In the genomic region with DNA sequence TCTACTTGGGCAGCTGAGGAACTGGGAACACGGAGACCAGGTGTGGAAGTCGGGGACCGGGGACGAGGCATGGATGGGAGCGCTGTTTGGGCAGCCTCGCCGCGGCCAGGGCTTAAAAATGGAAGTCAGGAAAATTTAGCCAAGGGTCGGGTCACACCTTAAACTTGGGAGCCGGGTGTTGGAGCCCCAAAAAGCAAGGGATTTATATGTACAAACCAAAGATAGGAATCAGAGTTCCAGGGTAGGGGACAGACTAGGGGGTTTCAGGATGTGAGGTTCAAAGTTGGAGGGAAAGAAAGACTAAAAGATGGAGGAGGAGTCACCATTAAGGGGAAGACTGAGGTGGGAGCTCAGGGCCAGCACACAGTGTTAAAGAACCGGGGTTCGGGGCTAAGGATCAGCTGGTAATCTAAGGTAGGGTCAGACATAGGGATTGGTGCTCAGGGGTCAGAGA, we compare ENCODE assay signal across 1 cellular context.
TF ChIP-seq lines count a peak whose summit lies in the region.

No MANE protein-coding gene starts in this region.

TF ChIP-seq in K562, 482 proteins besides CTCF, POLR2A, EP300 and RAD21:
- TF ChIP-seq SMARCE1 (IDR thresholded peaks at IDR 0.05) (peak; percentile 23; the same call in 1 of the 2 replicates), ZBED1 (IDR thresholded peaks at IDR 0.05) (no peak), RUNX1 (IDR thresholded peaks at IDR 0.05; ENCODE audit: low read depth) (no peak), ZNF431 (CRISPR knock-in tag; IDR thresholded peaks at IDR 0.05) (0 out of 2 replicates have a peak, but pooled peaks have one; percentile 33)
- TF ChIP-seq, protein P1, sequence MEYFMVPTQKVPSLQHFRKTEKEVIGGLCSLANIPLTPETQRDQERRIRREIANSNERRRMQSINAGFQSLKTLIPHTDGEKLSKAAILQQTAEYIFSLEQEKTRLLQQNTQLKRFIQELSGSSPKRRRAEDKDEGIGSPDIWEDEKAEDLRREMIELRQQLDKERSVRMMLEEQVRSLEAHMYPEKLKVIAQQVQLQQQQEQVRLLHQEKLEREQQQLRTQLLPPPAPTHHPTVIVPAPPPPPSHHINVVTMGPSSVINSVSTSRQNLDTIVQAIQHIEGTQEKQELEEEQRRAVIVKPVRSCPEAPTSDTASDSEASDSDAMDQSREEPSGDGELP (CRISPR knock-in tag; IDR thresholded peaks at IDR 0.05; ENCODE audit: borderline replicate concordance) = 0 out of 2 replicates have a peak, but pooled peaks have one; percentile 11
- TF ChIP-seq, protein P2, sequence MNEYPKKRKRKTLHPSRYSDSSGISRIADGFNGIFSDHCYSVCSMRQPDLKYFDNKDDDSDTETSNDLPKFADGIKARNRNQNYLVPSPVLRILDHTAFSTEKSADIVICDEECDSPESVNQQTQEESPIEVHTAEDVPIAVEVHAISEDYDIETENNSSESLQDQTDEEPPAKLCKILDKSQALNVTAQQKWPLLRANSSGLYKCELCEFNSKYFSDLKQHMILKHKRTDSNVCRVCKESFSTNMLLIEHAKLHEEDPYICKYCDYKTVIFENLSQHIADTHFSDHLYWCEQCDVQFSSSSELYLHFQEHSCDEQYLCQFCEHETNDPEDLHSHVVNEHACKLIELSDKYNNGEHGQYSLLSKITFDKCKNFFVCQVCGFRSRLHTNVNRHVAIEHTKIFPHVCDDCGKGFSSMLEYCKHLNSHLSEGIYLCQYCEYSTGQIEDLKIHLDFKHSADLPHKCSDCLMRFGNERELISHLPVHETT (CRISPR knock-in tag; conservative IDR thresholded peaks at IDR 0.05 in 1 of 2, IDR thresholded peaks at IDR 0.05 in 1 of 2) = peak in 1 of 2 experiments; percentile 0; a peak in 1 of 4 replicates
- TF ChIP-seq, protein P3, sequence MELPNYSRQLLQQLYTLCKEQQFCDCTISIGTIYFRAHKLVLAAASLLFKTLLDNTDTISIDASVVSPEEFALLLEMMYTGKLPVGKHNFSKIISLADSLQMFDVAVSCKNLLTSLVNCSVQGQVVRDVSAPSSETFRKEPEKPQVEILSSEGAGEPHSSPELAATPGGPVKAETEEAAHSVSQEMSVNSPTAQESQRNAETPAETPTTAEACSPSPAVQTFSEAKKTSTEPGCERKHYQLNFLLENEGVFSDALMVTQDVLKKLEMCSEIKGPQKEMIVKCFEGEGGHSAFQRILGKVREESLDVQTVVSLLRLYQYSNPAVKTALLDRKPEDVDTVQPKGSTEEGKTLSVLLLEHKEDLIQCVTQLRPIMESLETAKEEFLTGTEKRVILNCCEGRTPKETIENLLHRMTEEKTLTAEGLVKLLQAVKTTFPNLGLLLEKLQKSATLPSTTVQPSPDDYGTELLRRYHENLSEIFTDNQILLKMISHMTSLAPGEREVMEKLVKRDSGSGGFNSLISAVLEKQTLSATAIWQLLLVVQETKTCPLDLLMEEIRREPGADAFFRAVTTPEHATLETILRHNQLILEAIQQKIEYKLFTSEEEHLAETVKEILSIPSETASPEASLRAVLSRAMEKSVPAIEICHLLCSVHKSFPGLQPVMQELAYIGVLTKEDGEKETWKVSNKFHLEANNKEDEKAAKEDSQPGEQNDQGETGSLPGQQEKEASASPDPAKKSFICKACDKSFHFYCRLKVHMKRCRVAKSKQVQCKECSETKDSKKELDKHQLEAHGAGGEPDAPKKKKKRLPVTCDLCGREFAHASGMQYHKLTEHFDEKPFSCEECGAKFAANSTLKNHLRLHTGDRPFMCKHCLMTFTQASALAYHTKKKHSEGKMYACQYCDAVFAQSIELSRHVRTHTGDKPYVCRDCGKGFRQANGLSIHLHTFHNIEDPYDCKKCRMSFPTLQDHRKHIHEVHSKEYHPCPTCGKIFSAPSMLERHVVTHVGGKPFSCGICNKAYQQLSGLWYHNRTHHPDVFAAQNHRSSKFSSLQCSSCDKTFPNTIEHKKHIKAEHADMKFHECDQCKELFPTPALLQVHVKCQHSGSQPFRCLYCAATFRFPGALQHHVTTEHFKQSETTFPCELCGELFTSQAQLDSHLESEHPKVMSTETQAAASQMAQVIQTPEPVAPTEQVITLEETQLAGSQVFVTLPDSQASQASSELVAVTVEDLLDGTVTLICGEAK (IDR thresholded peaks at IDR 0.05) = peak; percentile 43; the same call in 1 of the 2 replicates
- TF ChIP-seq, protein P3 (CRISPR knock-in tag; IDR thresholded peaks at IDR 0.05) = no peak
